ENCODE assay signal across 9 cellular contexts in genomic region chr11:65133724-65134123, GRCh38. TPM values are rescaled to one million over a fixed set of nuclear protein-coding genes. Genes with fewer than 3 reads are reported as not detected.
DNase-seq lines count a peak whose midpoint lies in the region; ATAC-seq, FAIRE-seq and TF ChIP-seq lines count a peak whose summit lies in the region.
"Had no signal": no experiment of that assay in that cellular context is flagged by ENCODE, and none has a peak within 500 bp of the region (broad histone marks: within the 10 kb centered on the region; RNA-seq: fewer than 3 reads in every experiment).

No MANE protein-coding gene starts in this region.

- H2AK5ac ChIP-seq in H1 (ENCODE audit: low read depth, low read length) = no peak overlapping the region

- H3K9me3 Mint-ChIP-seq in naive thymus-derived CD4-positive, alpha-beta T cell = peaks cover 0 to 3% (median 0%) of the 10 kb centered on the region in 11 donors

- POLR2A ChIA-PET in H1 (lab: Charles Lee; ENCODE audit: partially characterized antibody) = interaction anchor here (1.0 to 15.8 kb wide), 7 partner anchors 7 to 198 kb away, joined by 3 to 305 read pairs (median 20); partner anchors contain the start of genes CAPN1, FAU, GPHA2 and MRPL49
- POLR2A ChIA-PET in naive thymus-derived CD4-positive, alpha-beta T cell (lab: Charles Lee) = interaction anchor here (0.7 to 8.9 kb wide), 9 partner anchors 11 to 364 kb away, joined by 3 to 237 read pairs (median 18); partner anchors contain the start of genes FAU, MALAT1, MRPL49 and TM7SF2

- H2BK120ac ChIP-seq in H1 (replicated peaks; ENCODE audit: low read depth, low read length) = no peak overlapping the region

- TF ChIP-seq EP300 in H1 (IDR thresholded peaks at IDR 0.05; ENCODE audit: borderline replicate concordance in 1 of 2, low read depth in 2 of 2, low read length in 2 of 2) = no peak

- no peak for FAIRE-seq in H1 (lab: Jason Lieb, UNC)
- FAIRE-seq: islet of Langerhans had no signal

- H3K4me1 ChIP-seq in H1 (replicated peaks in 1 of 4; ENCODE audit: control insufficient read depth in 3 of 4, insufficient read depth in 4 of 4, low read length in 3 of 4) = peaks cover 0 to 13% (median 7%) of the 10 kb centered on the region in 4 experiments; a peak in 6 of 7 replicates
- H3K4me1 ChIP-seq in naive thymus-derived CD4-positive, alpha-beta T cell (ENCODE audit: control insufficient read depth in 2 of 2, insufficient read depth in 2 of 2, low read length in 2 of 2) = peaks cover 10 to 21% of the 10 kb centered on the region in 2 donors

- H4K20me1 ChIP-seq in H1 (replicated peaks in 1 of 2; ENCODE audit: control insufficient read depth in 1 of 2, insufficient read depth in 2 of 2, low read length in 2 of 2) = peaks cover 0 to 11% of the 10 kb centered on the region in 2 experiments

- no peak overlapping the region for H3K23ac ChIP-seq in H1 (ENCODE audit: insufficient read length)

- H3K27ac ChIP-seq in H1 (ENCODE audit: low read depth, low read length) = no peak overlapping the region; the same call in 1 of the 2 replicates
- peak overlapping the region; percentile 99 for H3K27ac ChIP-seq in naive thymus-derived CD4-positive, alpha-beta T cell (ENCODE audit: low read depth, low read length)

- H3K9me3 ChIP-seq in MG63 (no peaks in the 10 kb centered on the region; the same call in 1 of the 2 replicates), H1 (ENCODE audit: insufficient read depth in 2 of 2, low read depth in 1 of 2, low read length in 1 of 2) (no peaks in the 10 kb centered on the region)
- no peaks in the 10 kb centered on the region for H3K9me3 ChIP-seq in naive thymus-derived CD4-positive, alpha-beta T cell (ENCODE audit: control insufficient read depth in 2 of 3, low read length in 3 of 3)

- H3K36me3 Mint-ChIP-seq in naive thymus-derived CD4-positive, alpha-beta T cell = peaks cover 0 to 16% (median 4%) of the 10 kb centered on the region in 5 donors

- TF ChIP-seq POLR2A in H1 (IDR thresholded peaks at IDR 0.05; ENCODE audit: control extremely low read depth in 1 of 2, low read depth in 2 of 2, low read length in 2 of 2) = no peak

- H3K79me1 ChIP-seq in H1 (ENCODE audit: low read depth, low read length) = peaks cover 3% of the 10 kb centered on the region; the same call in 1 of the 2 replicates

- no peaks in the 10 kb centered on the region for H3K27me3 Mint-ChIP-seq in naive thymus-derived CD4-positive, alpha-beta T cell

- ATAC-seq in naive thymus-derived CD4-positive, alpha-beta T cell = no peak
- no peak for ATAC-seq in GM18519 (IDR thresholded peaks at IDR 0.05; ENCODE audit: low FRiP score, unreplicated experiment)

- H2AFZ ChIP-seq in H1 (ENCODE audit: low read length) = no peak overlapping the region

- TF ChIP-seq CTCF in AG10803 (conservative IDR thresholded peaks at IDR 0.05; ENCODE audit: low read length) = no peak
- no peak for TF ChIP-seq CTCF in H1 (IDR thresholded peaks at IDR 0.05; ENCODE audit: control extremely low read depth in 1 of 3, insufficient read depth in 1 of 3, low read depth in 1 of 3, low read length in 3 of 3)

- H3K27me3 ChIP-seq in MG63 = no peaks in the 10 kb centered on the region; the same call in 1 of the 2 replicates
- H3K27me3 ChIP-seq in H1 (replicated peaks in 1 of 4; ENCODE audit: control insufficient read depth in 3 of 4, extremely low read depth in 1 of 4, insufficient read depth in 3 of 4, low read length in 3 of 4) = no peaks in the 10 kb centered on the region
- no peaks in the 10 kb centered on the region for H3K27me3 ChIP-seq in naive thymus-derived CD4-positive, alpha-beta T cell (ENCODE audit: control insufficient read depth in 2 of 2, insufficient read depth in 2 of 2, low read length in 2 of 2)

- CTCF ChIA-PET in H1 (lab: Charles Lee; ENCODE audit: partially characterized antibody) = interaction anchor here (0.6 to 2.9 kb wide), 4 partner anchors 23 to 1195 kb away, joined by 3 to 13 read pairs (median 4); partner anchors contain the start of gene TM7SF2
- CTCF ChIA-PET in naive thymus-derived CD4-positive, alpha-beta T cell (lab: Charles Lee) = interaction anchor here (0.6 kb wide), 1 partner anchor 1299 kb away, joined by 3 read pairs; no protein-coding TSS in a partner anchor

- no peak for TF ChIP-seq RAD21 in H1 (IDR thresholded peaks at IDR 0.05 in 1 of 2, conservative IDR thresholded peaks at IDR 0.05 in 1 of 2; ENCODE audit: low read depth in 2 of 2, low read length in 2 of 2)

- H3K14ac ChIP-seq in H1 (ENCODE audit: insufficient read length) = no peak overlapping the region

- H3K27ac Mint-ChIP-seq in naive thymus-derived CD4-positive, alpha-beta T cell = peak overlapping the region; percentile 97 to 100 (median 99)

- peak overlapping the region; percentile 77 to 91 for H3K4me2 ChIP-seq in H1 (ENCODE audit: insufficient read depth in 1 of 2, low read depth in 2 of 2, low read length in 2 of 2)

- peak overlapping the region; percentile 34 for H3K56ac ChIP-seq in H1 (replicated peaks; ENCODE audit: insufficient read length, low read depth, low read length)

- H2BK12ac ChIP-seq in H1 (ENCODE audit: low read depth, low read length) = no peak overlapping the region

- H3K4me3 ChIP-seq in AG10803 (ENCODE audit: low read length) (peak overlapping the region; percentile 94), MG63 (peak overlapping the region; percentile 97), H1 (ENCODE audit: extremely low read depth in 1 of 4, insufficient read depth in 2 of 4, low read depth in 3 of 4, low read length in 4 of 4) (peak overlapping the region; percentile 84 to 94 (median 88))
- H3K4me3 ChIP-seq in naive thymus-derived CD4-positive, alpha-beta T cell (ENCODE audit: low read length) = peak overlapping the region; percentile 90

- peaks cover 14% of the 10 kb centered on the region for H3K23me2 ChIP-seq in H1 (ENCODE audit: low read depth, low read length)

- peak overlapping the region; percentile 100; the same call in 1 of the 2 replicates for H2BK5ac ChIP-seq in H1 (ENCODE audit: low read depth, low read length)

- peak overlapping the region; percentile 50 for H3K4ac ChIP-seq in H1 (replicated peaks; ENCODE audit: insufficient read length, low read depth, low read length)

- H3K4me3 Mint-ChIP-seq in naive thymus-derived CD4-positive, alpha-beta T cell = peak overlapping the region; percentile 89 to 100 (median 99)

- no peak overlapping the region for H3K18ac ChIP-seq in H1 (ENCODE audit: extremely low read depth, low read length)

- DNase-seq in AG10803 (ENCODE audit: low read depth) = no peak
- no peak for DNase-seq in MG63
- no peak for DNase-seq in H1 (ENCODE audit: low read depth in 1 of 2, low spot score in 2 of 2)
- no peak for DNase-seq in naive thymus-derived CD4-positive, alpha-beta T cell
- DNase-seq in NCI-H128 (lab: John Stamatoyannopoulos, UW; ENCODE audit: unreplicated experiment) = no peak
- no peak for DNase-seq in NCI-H146 (lab: John Stamatoyannopoulos, UW)
- DNase-seq in NCI-H82 treated with DMSO at 0.1 percent for 48 hours (lab: John Stamatoyannopoulos, UW; ENCODE audit: unreplicated experiment) = no peak

- H4K8ac ChIP-seq in H1 (ENCODE audit: extremely low read depth, insufficient read depth, low read length) = peak overlapping the region; percentile 98

- intact Hi-C loops in naive thymus-derived CD4-positive, alpha-beta T cell (cut with micrococcal nuclease) = loop anchor here (1.0 to 2.0 kb wide), 6 partner anchors 16 to 482 kb away; partner anchors contain the start of genes PCNX3 (in 2 of the 2), MAP3K11 (in 1 of the 2), SNX15 (in 1 of the 2) and TIGD3 (in 1 of the 2)

- peak overlapping the region in 3 of 4 experiments; percentile 31 to 98 (median 88); a peak in 5 of 7 replicates for H3K9ac ChIP-seq in H1 (replicated peaks in 1 of 4; ENCODE audit: extremely low read depth in 1 of 4, low read depth in 3 of 4, low read length in 3 of 4)

- peaks cover 0 to 15% of the 10 kb centered on the region in 2 experiments; a peak in 1 of 4 replicates for H3K79me2 ChIP-seq in H1 (ENCODE audit: control insufficient read depth in 1 of 2, insufficient read depth in 2 of 2, low read length in 2 of 2)

- no peak overlapping the region for H4K91ac ChIP-seq in H1 (replicated peaks; ENCODE audit: insufficient read length, low read length)

- H3K36me3 ChIP-seq in MG63 (peaks cover 39% of the 10 kb centered on the region), H1 (ENCODE audit: control insufficient read depth in 2 of 4, insufficient read depth in 4 of 4, low read length in 3 of 4) (peaks cover 11 to 27% (median 23%) of the 10 kb centered on the region in 4 experiments; a peak in 7 of 8 replicates)
- peaks cover 0 to 53% (median 24%) of the 10 kb centered on the region in 3 experiments for H3K36me3 ChIP-seq in naive thymus-derived CD4-positive, alpha-beta T cell (ENCODE audit: control insufficient read depth in 2 of 3, insufficient read depth in 3 of 3, low read length in 3 of 3)

- H3K4me1 Mint-ChIP-seq in naive thymus-derived CD4-positive, alpha-beta T cell = peaks cover 31 to 50% (median 40%) of the 10 kb centered on the region in 7 donors

- no peak overlapping the region for H2BK15ac ChIP-seq in H1 (ENCODE audit: low read length)

- WGBS in H1 (ENCODE audit: extremely low coverage in 1 of 2, insufficient coverage in 1 of 2, insufficient read length in 1 of 2, insufficient replicate concordance in 2 of 2, low coverage in 1 of 2, low lambda C conversion rate in 2 of 2, missing lambda C conversion rate in 1 of 2), 2 experiments = 5% methylated on average over 20 of the region's 20 CpGs; no CpG with 5 or more reads in 1 of the 2 experiments

- H2BK20ac ChIP-seq in H1 (ENCODE audit: low read length) = no peak overlapping the region

- H4K5ac ChIP-seq in H1 (ENCODE audit: insufficient read length, low read depth, low read length) = no peak overlapping the region

RNA-seq across cellular contexts. Expression of gene SYVN1, which starts 0.6 kb away (rescaled TPM):
- total RNA-seq in MG63 (2014; rRNA removed; shearing (Covaris generic); ENCODE audit: low replicate concordance) = 0.91 and 18.3 TPM in 2 replicates
- 29.4 and 34.0 TPM in 2 replicates for total RNA-seq in H1 (2021; fragmentation: NEBNext Ultra II Directional; extraction: Animal tissue kit (Norgen Biotek cat#: 25700))
- 27.8 and 37.5 TPM in 2 replicates for polyA plus RNA-seq in H1 (2011; rRNA removed)
- polyA plus RNA-seq in H1 (2011; cell fraction: cytosol; rRNA removed) = 11.3 TPM
- 58.4 TPM for polyA plus RNA-seq in H1 (2011; cell fraction: nucleus; rRNA removed)
- polyA plus RNA-seq in H1 (2012, experiment 1 of 2) = 22.3 to 33.8 TPM (median 27.7 TPM) in 4 replicates
- polyA plus RNA-seq in H1 (2012, experiment 2 of 2) = 22.8 TPM
- 35.6 TPM for polyA plus RNA-seq in H1 (2013, experiment 1 of 2)
- polyA plus RNA-seq in H1 (2013, experiment 2 of 2) = 34.9 TPM
- polyA minus RNA-seq in H1 (2011; rRNA and poly(A)+ RNA removed) = 62.1 and 66.3 TPM in 2 replicates
- 13.3 TPM for polyA minus RNA-seq in H1 (2011; cell fraction: cytosol; rRNA and poly(A)+ RNA removed)
- 22.0 TPM for polyA minus RNA-seq in H1 (2011; cell fraction: nucleus; rRNA and poly(A)+ RNA removed)
- total RNA-seq in naive thymus-derived CD4-positive, alpha-beta T cell = 10 to 100 TPM; 61.0 to 84.6 (median 67.9) TPM
- polyA plus RNA-seq in naive thymus-derived CD4-positive, alpha-beta T cell = 10 to 100 TPM in 1 of 2 donors, 1 to 10 TPM in 1; 8.6 to 15.0 TPM

RNA-seq across cellular contexts. Expression of gene MRPL49, which starts 11.6 kb away (rescaled TPM):
- 74.4 and 79.4 TPM in 2 replicates for total RNA-seq in MG63 (2014; rRNA removed; shearing (Covaris generic); ENCODE audit: low replicate concordance)
- total RNA-seq in H1 (2021; fragmentation: NEBNext Ultra II Directional; extraction: Animal tissue kit (Norgen Biotek cat#: 25700)) = 54.0 and 55.3 TPM in 2 replicates
- polyA plus RNA-seq in H1 (2011; rRNA removed) = 77.8 and 84.8 TPM in 2 replicates
- 87.2 TPM for polyA plus RNA-seq in H1 (2011; cell fraction: cytosol; rRNA removed)
- 46.9 TPM for polyA plus RNA-seq in H1 (2011; cell fraction: nucleus; rRNA removed)
- 45.0 to 56.6 TPM (median 54.3 TPM) in 4 replicates for polyA plus RNA-seq in H1 (2012, experiment 1 of 2)
- 69.2 TPM for polyA plus RNA-seq in H1 (2012, experiment 2 of 2)
- polyA plus RNA-seq in H1 (2013, experiment 1 of 2) = 32.4 TPM
- polyA plus RNA-seq in H1 (2013, experiment 2 of 2) = 33.1 TPM
- polyA minus RNA-seq in H1 (2011; rRNA and poly(A)+ RNA removed) = 43.9 and 53.8 TPM in 2 replicates
- 20.7 TPM for polyA minus RNA-seq in H1 (2011; cell fraction: cytosol; rRNA and poly(A)+ RNA removed)
- 27.8 TPM for polyA minus RNA-seq in H1 (2011; cell fraction: nucleus; rRNA and poly(A)+ RNA removed)
- 10 to 100 TPM; 38.1 to 65.5 (median 51.9) TPM for total RNA-seq in naive thymus-derived CD4-positive, alpha-beta T cell
- polyA plus RNA-seq in naive thymus-derived CD4-positive, alpha-beta T cell = 100 to 1,000 TPM in 1 of 2 donors, 10 to 100 TPM in 1; 93.7 to 102 TPM

RNA-seq across cellular contexts. Expression of gene FAU, which starts 11.8 kb away (rescaled TPM):
- total RNA-seq in MG63 (2014; rRNA removed; shearing (Covaris generic); ENCODE audit: low replicate concordance) = 283 and 364 TPM in 2 replicates
- total RNA-seq in H1 (2021; fragmentation: NEBNext Ultra II Directional; extraction: Animal tissue kit (Norgen Biotek cat#: 25700)) = 860 and 896 TPM in 2 replicates
- 826 and 846 TPM in 2 replicates for polyA plus RNA-seq in H1 (2011; rRNA removed)
- 897 TPM for polyA plus RNA-seq in H1 (2011; cell fraction: cytosol; rRNA removed)
- polyA plus RNA-seq in H1 (2011; cell fraction: nucleus; rRNA removed) = 555 TPM
- 843 to 1,282 TPM (median 1,178 TPM) in 4 replicates for polyA plus RNA-seq in H1 (2012, experiment 1 of 2)
- 2,110 TPM for polyA plus RNA-seq in H1 (2012, experiment 2 of 2)
- polyA plus RNA-seq in H1 (2013, experiment 1 of 2) = 1,557 TPM
- 1,524 TPM for polyA plus RNA-seq in H1 (2013, experiment 2 of 2)
- polyA minus RNA-seq in H1 (2011; rRNA and poly(A)+ RNA removed) = 121 and 136 TPM in 2 replicates
- 312 TPM for polyA minus RNA-seq in H1 (2011; cell fraction: cytosol; rRNA and poly(A)+ RNA removed)
- 266 TPM for polyA minus RNA-seq in H1 (2011; cell fraction: nucleus; rRNA and poly(A)+ RNA removed)
- total RNA-seq in naive thymus-derived CD4-positive, alpha-beta T cell = 1,000 to 10,000 TPM; 1,053 to 1,849 (median 1,722) TPM
- 1,000 to 10,000 TPM; 1,055 to 1,372 TPM for polyA plus RNA-seq in naive thymus-derived CD4-positive, alpha-beta T cell

RNA-seq across cellular contexts. Expression of gene ZNHIT2, which starts 16.2 kb away (rescaled TPM):
- total RNA-seq in MG63 (2014; rRNA removed; shearing (Covaris generic); ENCODE audit: low replicate concordance) = 12.0 and 14.4 TPM in 2 replicates
- 13.0 and 14.8 TPM in 2 replicates for total RNA-seq in H1 (2021; fragmentation: NEBNext Ultra II Directional; extraction: Animal tissue kit (Norgen Biotek cat#: 25700))
- polyA plus RNA-seq in H1 (2011; rRNA removed) = 16.1 and 23.4 TPM in 2 replicates
- 13.9 TPM for polyA plus RNA-seq in H1 (2011; cell fraction: cytosol; rRNA removed)
- polyA plus RNA-seq in H1 (2011; cell fraction: nucleus; rRNA removed) = 12.5 TPM
- polyA plus RNA-seq in H1 (2012, experiment 1 of 2) = 6.3 to 11.6 TPM (median 10.7 TPM) in 4 replicates
- polyA plus RNA-seq in H1 (2012, experiment 2 of 2) = 12.3 TPM
- 6.8 TPM for polyA plus RNA-seq in H1 (2013, experiment 1 of 2)
- 7.0 TPM for polyA plus RNA-seq in H1 (2013, experiment 2 of 2)
- polyA minus RNA-seq in H1 (2011; rRNA and poly(A)+ RNA removed) = 1.8 and 1.9 TPM in 2 replicates
- 9.0 TPM for polyA minus RNA-seq in H1 (2011; cell fraction: cytosol; rRNA and poly(A)+ RNA removed)
- 14.0 TPM for polyA minus RNA-seq in H1 (2011; cell fraction: nucleus; rRNA and poly(A)+ RNA removed)
- total RNA-seq in naive thymus-derived CD4-positive, alpha-beta T cell = 10 to 100 TPM in 4 of 5 experiments, 1 to 10 TPM in 1; 9.9 to 18.2 (median 11.3) TPM
- 10 to 100 TPM; 29.9 to 35.6 TPM for polyA plus RNA-seq in naive thymus-derived CD4-positive, alpha-beta T cell

RNA-seq across cellular contexts. Expression of gene TM7SF2, which starts 22.1 kb away (rescaled TPM):
- total RNA-seq in MG63 (2014; rRNA removed; shearing (Covaris generic); ENCODE audit: low replicate concordance) = 3.5 and 10.9 TPM in 2 replicates
- total RNA-seq in H1 (2021; fragmentation: NEBNext Ultra II Directional; extraction: Animal tissue kit (Norgen Biotek cat#: 25700)) = 40.1 and 42.4 TPM in 2 replicates
- 96.0 and 141 TPM in 2 replicates for polyA plus RNA-seq in H1 (2011; rRNA removed)
- 91.8 TPM for polyA plus RNA-seq in H1 (2011; cell fraction: cytosol; rRNA removed)
- polyA plus RNA-seq in H1 (2011; cell fraction: nucleus; rRNA removed) = 166 TPM
- polyA plus RNA-seq in H1 (2012, experiment 1 of 2) = 34.5 to 52.8 TPM (median 48.8 TPM) in 4 replicates
- 89.3 TPM for polyA plus RNA-seq in H1 (2012, experiment 2 of 2)
- polyA plus RNA-seq in H1 (2013, experiment 1 of 2) = 55.6 TPM
- 68.0 TPM for polyA plus RNA-seq in H1 (2013, experiment 2 of 2)
- 71.7 and 87.3 TPM in 2 replicates for polyA minus RNA-seq in H1 (2011; rRNA and poly(A)+ RNA removed)
- polyA minus RNA-seq in H1 (2011; cell fraction: cytosol; rRNA and poly(A)+ RNA removed) = 47.7 TPM
- 73.1 TPM for polyA minus RNA-seq in H1 (2011; cell fraction: nucleus; rRNA and poly(A)+ RNA removed)
- total RNA-seq in naive thymus-derived CD4-positive, alpha-beta T cell = 10 to 100 TPM; 21.6 to 37.8 (median 30.8) TPM
- 10 to 100 TPM; 15.0 to 21.1 TPM for polyA plus RNA-seq in naive thymus-derived CD4-positive, alpha-beta T cell
